In the genomic region with DNA sequence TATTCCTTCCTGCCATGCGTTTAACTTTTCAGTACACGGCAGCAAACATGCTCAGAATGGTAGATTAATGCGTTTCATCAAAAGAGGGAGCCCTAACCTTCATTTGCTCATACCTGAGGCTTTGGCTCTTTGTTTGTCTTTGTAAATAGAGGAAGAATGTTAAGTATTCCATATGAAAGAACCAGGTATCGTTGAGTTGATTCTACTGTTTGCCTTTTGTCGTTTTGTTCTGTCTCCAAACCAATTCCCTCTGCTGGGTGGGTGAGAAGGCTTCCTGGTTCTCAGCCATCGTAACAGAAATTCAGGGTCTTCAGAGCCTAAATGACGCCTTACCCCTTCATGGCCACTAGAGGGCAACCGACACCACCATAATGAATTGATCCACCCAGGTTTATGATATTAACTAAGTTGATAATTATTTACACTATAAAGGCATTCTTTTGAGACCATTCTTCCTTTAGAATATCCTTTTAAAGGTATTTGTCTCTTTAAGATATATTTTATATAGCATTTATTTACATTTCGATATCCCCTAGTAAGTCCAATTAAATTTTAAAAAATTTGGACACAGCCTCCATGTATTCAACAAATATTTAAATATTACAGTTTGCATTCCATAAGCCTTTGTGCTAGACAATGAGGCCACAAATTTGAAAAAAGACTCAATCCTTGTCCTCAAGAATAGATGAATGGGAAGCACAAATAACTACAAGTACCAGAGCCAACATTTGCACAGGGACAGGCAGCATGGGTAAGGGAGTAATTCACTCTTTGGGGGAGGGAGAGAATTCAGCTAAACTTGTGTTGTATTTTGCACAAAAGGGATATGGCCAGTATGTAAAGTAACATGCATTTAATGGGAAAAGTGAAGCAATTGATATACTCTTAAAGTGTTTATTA, we compare ENCODE assay signal across 1 cellular context.
A peak's percentile ranks its signal among the peaks of the same experiment; 100 is the strongest.
TF ChIP-seq lines count a peak whose summit lies in the region.

No MANE protein-coding gene starts in this region.

TF ChIP-seq in GM23338, 12 proteins besides CTCF, POLR2A, EP300 and RAD21:
- TF ChIP-seq, protein P1, sequence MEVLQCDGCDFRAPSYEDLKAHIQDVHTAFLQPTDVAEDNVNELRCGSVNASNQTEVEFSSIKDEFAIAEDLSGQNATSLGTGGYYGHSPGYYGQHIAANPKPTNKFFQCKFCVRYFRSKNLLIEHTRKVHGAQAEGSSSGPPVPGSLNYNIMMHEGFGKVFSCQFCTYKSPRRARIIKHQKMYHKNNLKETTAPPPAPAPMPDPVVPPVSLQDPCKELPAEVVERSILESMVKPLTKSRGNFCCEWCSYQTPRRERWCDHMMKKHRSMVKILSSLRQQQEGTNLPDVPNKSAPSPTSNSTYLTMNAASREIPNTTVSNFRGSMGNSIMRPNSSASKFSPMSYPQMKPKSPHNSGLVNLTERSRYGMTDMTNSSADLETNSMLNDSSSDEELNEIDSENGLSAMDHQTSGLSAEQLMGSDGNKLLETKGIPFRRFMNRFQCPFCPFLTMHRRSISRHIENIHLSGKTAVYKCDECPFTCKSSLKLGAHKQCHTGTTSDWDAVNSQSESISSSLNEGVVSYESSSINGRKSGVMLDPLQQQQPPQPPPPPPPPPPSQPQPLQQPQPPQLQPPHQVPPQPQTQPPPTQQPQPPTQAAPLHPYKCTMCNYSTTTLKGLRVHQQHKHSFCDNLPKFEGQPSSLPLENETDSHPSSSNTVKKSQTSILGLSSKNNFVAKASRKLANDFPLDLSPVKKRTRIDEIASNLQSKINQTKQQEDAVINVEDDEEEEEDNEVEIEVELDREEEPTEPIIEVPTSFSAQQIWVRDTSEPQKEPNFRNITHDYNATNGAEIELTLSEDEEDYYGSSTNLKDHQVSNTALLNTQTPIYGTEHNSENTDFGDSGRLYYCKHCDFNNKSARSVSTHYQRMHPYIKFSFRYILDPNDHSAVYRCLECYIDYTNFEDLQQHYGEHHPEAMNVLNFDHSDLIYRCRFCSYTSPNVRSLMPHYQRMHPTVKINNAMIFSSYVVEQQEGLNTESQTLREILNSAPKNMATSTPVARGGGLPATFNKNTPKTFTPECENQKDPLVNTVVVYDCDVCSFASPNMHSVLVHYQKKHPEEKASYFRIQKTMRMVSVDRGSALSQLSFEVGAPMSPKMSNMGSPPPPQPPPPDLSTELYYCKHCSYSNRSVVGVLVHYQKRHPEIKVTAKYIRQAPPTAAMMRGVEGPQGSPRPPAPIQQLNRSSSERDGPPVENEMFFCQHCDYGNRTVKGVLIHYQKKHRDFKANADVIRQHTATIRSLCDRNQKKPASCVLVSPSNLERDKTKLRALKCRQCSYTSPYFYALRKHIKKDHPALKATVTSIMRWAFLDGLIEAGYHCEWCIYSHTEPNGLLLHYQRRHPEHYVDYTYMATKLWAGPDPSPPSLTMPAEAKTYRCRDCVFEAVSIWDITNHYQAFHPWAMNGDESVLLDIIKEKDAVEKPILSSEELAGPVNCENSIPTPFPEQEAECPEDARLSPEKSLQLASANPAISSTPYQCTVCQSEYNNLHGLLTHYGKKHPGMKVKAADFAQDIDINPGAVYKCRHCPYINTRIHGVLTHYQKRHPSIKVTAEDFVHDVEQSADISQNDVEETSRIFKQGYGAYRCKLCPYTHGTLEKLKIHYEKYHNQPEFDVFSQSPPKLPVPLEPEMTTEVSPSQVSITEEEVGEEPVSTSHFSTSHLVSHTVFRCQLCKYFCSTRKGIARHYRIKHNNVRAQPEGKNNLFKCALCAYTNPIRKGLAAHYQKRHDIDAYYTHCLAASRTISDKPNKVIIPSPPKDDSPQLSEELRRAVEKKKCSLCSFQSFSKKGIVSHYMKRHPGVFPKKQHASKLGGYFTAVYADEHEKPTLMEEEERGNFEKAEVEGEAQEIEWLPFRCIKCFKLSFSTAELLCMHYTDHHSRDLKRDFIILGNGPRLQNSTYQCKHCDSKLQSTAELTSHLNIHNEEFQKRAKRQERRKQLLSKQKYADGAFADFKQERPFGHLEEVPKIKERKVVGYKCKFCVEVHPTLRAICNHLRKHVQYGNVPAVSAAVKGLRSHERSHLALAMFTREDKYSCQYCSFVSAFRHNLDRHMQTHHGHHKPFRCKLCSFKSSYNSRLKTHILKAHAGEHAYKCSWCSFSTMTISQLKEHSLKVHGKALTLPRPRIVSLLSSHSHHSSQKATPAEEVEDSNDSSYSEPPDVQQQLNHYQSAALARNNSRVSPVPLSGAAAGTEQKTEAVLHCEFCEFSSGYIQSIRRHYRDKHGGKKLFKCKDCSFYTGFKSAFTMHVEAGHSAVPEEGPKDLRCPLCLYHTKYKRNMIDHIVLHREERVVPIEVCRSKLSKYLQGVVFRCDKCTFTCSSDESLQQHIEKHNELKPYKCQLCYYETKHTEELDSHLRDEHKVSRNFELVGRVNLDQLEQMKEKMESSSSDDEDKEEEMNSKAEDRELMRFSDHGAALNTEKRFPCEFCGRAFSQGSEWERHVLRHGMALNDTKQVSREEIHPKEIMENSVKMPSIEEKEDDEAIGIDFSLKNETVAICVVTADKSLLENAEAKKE (CRISPR knock-in tag; IDR thresholded peaks at IDR 0.05) = peak; percentile 66; the same call in 1 of the 2 replicates
- TF ChIP-seq EZH2phosphoT487 (IDR thresholded peaks at IDR 0.05; ENCODE audit: unreplicated experiment) = no peak
